Comparison of ENCODE assay signal across 18 cellular contexts in genomic region chr22:22179858-22180257, GRCh38.
DNase-seq lines count a peak whose midpoint lies in the region; ATAC-seq, FAIRE-seq and TF ChIP-seq lines count a peak whose summit lies in the region.
"Had no signal": no experiment of that assay in that cellular context is flagged by ENCODE, and none has a peak within 500 bp of the region (broad histone marks: within the 10 kb centered on the region; RNA-seq: fewer than 3 reads in every experiment).

No MANE protein-coding gene starts in this region.

- no peak overlapping the region for H2BK5ac ChIP-seq in mesenchymal stem cell (ENCODE audit: low read depth, low read length, poor library complexity, severe bottlenecking)

- 0 out of 2 replicates have a peak, but pooled peaks cover 9% of the 10 kb centered on the region for H4K20me1 ChIP-seq in K562 (replicated peaks; ENCODE audit: control insufficient read depth, insufficient read depth, low read length)

- CTCF ChIA-PET in K562 (lab: Yijun Ruan, JAX; ENCODE audit: low intra/inter-chr PET ratio) = interaction anchor here (1.1 kb wide), 1 partner anchor 79 kb away, joined by 3 read pairs; no protein-coding TSS in a partner anchor

- H3K9me3 ChIP-seq in K562 (replicated peaks; ENCODE audit: control insufficient read depth, insufficient read depth, low read depth, low read length) (no peaks in the 10 kb centered on the region), mesenchymal stem cell (ENCODE audit: control insufficient read depth, low read length) (no peaks in the 10 kb centered on the region)

- no peak overlapping the region for H2BK15ac ChIP-seq in mesenchymal stem cell (ENCODE audit: low read depth, poor library complexity, severe bottlenecking)

- no peak for TF ChIP-seq RAD21 in K562 (CRISPR knock-in tag; conservative IDR thresholded peaks at IDR 0.05 in 1 of 2, IDR thresholded peaks at IDR 0.05 in 1 of 2)

- H3K27me3 ChIP-seq in K562 (ENCODE audit: control insufficient read depth in 2 of 2, insufficient read depth in 2 of 2, low read length in 2 of 2) (peaks cover 45 to 50% of the 10 kb centered on the region in 2 experiments; a peak in 4 of 5 replicates), mesenchymal stem cell (ENCODE audit: control insufficient read depth in 1 of 2, insufficient read depth in 1 of 2, low read length in 2 of 2) (peaks cover 9 to 80% of the 10 kb centered on the region in 2 experiments)

- H3K79me2 ChIP-seq in K562 (ENCODE audit: control insufficient read depth, insufficient read depth, low read length) = no peaks in the 10 kb centered on the region

- H3K36me3 ChIP-seq in K562 (ENCODE audit: control insufficient read depth, insufficient read depth, low read length) (no peaks in the 10 kb centered on the region), mesenchymal stem cell (ENCODE audit: control insufficient read depth in 1 of 2, insufficient read depth in 2 of 2, low read depth in 1 of 2, low read length in 2 of 2) (no peaks in the 10 kb centered on the region)

- no peak overlapping the region for H3K14ac ChIP-seq in mesenchymal stem cell (ENCODE audit: low read length in 2 of 2)

- H3K27ac Mint-ChIP-seq in progenitor cell of endocrine pancreas = peak overlapping the region; percentile 45
- H3K27ac Mint-ChIP-seq in stimulated activated naive CD8-positive, alpha-beta T cell treated with anti-CD3 and anti-CD28 coated beads, Interleukin-15, amount 100 ng/mL, for 72 hours = no peak overlapping the region
- H3K27ac Mint-ChIP-seq: CD4-positive, alpha-beta memory T cell; GM23338; H9 had no signal

- no peak overlapping the region for H3K18ac ChIP-seq in mesenchymal stem cell (ENCODE audit: low read depth in 1 of 2, low read length in 2 of 2)

- peaks cover 4% of the 10 kb centered on the region for H3K36me3 Mint-ChIP-seq in progenitor cell of endocrine pancreas (ENCODE audit: insufficient read depth)
- H3K36me3 Mint-ChIP-seq: CD4-positive, alpha-beta memory T cell had no signal

- H2AK5ac ChIP-seq in mesenchymal stem cell (ENCODE audit: low read length, severe bottlenecking) = peak overlapping the region; percentile 2

- H3K9me3 Mint-ChIP-seq in progenitor cell of endocrine pancreas (ENCODE audit: low read depth) = no peaks in the 10 kb centered on the region
- H3K9me3 Mint-ChIP-seq in stimulated activated naive CD8-positive, alpha-beta T cell treated with anti-CD3 and anti-CD28 coated beads, Interleukin-15, amount 100 ng/mL, for 72 hours = no peaks in the 10 kb centered on the region
- H3K9me3 Mint-ChIP-seq: CD4-positive, alpha-beta memory T cell; GM23338; H9 had no signal

- H3K4me3 Mint-ChIP-seq in progenitor cell of endocrine pancreas (ENCODE audit: low read depth) = no peak overlapping the region
- no peak overlapping the region for H3K4me3 Mint-ChIP-seq in stimulated activated naive CD8-positive, alpha-beta T cell treated with anti-CD3 and anti-CD28 coated beads, Interleukin-15, amount 100 ng/mL, for 72 hours
- H3K4me3 Mint-ChIP-seq: CD4-positive, alpha-beta memory T cell; GM23338; H9 had no signal

- H3K9ac ChIP-seq in K562 (ENCODE audit: insufficient read depth in 1 of 2, low read depth in 2 of 2, low read length in 2 of 2) (no peak overlapping the region), mesenchymal stem cell (ENCODE audit: low read length) (no peak overlapping the region)

- H3K4ac ChIP-seq in mesenchymal stem cell (ENCODE audit: low read depth in 1 of 2, low read length in 2 of 2) = no peak overlapping the region

- H3K27ac ChIP-seq in 22Rv1 (peak overlapping the region; percentile 74; the same call in 1 of the 2 replicates), K562 (ENCODE audit: extremely low read depth, low read depth, low read length) (no peak overlapping the region), mesenchymal stem cell (ENCODE audit: low read length, poor library complexity, severe bottlenecking) (no peak overlapping the region)

- POLR2A ChIA-PET in K562 (lab: Yijun Ruan, JAX) = interaction anchor here (0.7 to 12.4 kb wide), 10 partner anchors 10 to 181 kb away, joined by 3 to 193 read pairs (median 5); no protein-coding TSS in a partner anchor

- 2% methylated on average over 3 of the region's 3 CpGs for WGBS in K562 (ENCODE audit: insufficient coverage, low coverage, missing lambda C conversion rate)
- WGBS in mesenchymal stem cell = 61% methylated on average over 3 of the region's 3 CpGs

- BruUV-seq in K562 (replicated peaks; lab: Mats Ljungman, UMichigan) = no TSS peak

- peaks cover 19% of the 10 kb centered on the region for H3K4me1 Mint-ChIP-seq in progenitor cell of endocrine pancreas (ENCODE audit: low read depth)
- H3K4me1 Mint-ChIP-seq in stimulated activated naive CD8-positive, alpha-beta T cell treated with anti-CD3 and anti-CD28 coated beads, Interleukin-15, amount 100 ng/mL, for 72 hours = no peaks in the 10 kb centered on the region
- H3K4me1 Mint-ChIP-seq: CD4-positive, alpha-beta memory T cell; GM23338 had no signal

- TF ChIP-seq EP300 in K562 (IDR thresholded peaks at IDR 0.05; ENCODE audit: low read length) = no peak

- H3K79me1 ChIP-seq in mesenchymal stem cell (replicated peaks; ENCODE audit: low read length, poor library complexity, severe bottlenecking) = no peaks in the 10 kb centered on the region

- no peak overlapping the region for H3K4me2 ChIP-seq in K562 (ENCODE audit: insufficient read depth, low read length)
- H3K4me2 ChIP-seq in mesenchymal stem cell (ENCODE audit: low read length, poor library complexity, severe bottlenecking) = no peak overlapping the region
- H3K4me2 ChIP-seq: GM23338 had no signal

- no peak overlapping the region for H3K23ac ChIP-seq in mesenchymal stem cell (ENCODE audit: low read length in 2 of 2)

- H3K4me3 ChIP-seq in K562 (no peak overlapping the region), mesenchymal stem cell (ENCODE audit: insufficient read depth in 1 of 2, low read depth in 1 of 2, low read length in 2 of 2) (no peak overlapping the region)
- H3K4me3 ChIP-seq: GM12878, GM23338 had no signal

- FAIRE-seq in K562 (lab: Jason Lieb, UNC) = no peak
- FAIRE-seq in HTR-8/SVneo (lab: Jason Lieb, UNC) = no peak
- FAIRE-seq: GM12878 had no signal

- H2BK120ac ChIP-seq in mesenchymal stem cell (ENCODE audit: low read depth, low read length) = no peak overlapping the region

- H4K91ac ChIP-seq in mesenchymal stem cell (ENCODE audit: low read length) = no peak overlapping the region

- H2BK12ac ChIP-seq in mesenchymal stem cell (ENCODE audit: low read length in 2 of 2) = no peak overlapping the region

- intact Hi-C loops in K562 (cut with micrococcal nuclease) = no loop called here

- no peaks in the 10 kb centered on the region for H3K9me1 ChIP-seq in K562 (ENCODE audit: control insufficient read depth, insufficient read depth, low read length)

- DNase-seq in K562 (ENCODE audit: extremely low read depth in 1 of 4, low spot score in 3 of 4) (no peak), mesenchymal stem cell (no peak), progenitor cell of endocrine pancreas (ENCODE audit: low spot score, unreplicated experiment) (no peak), T-helper 2 cell (no peak), HTR-8/SVneo (ENCODE audit: insufficient read length, low spot score) (no peak)
- DNase-seq in stimulated activated naive CD8-positive, alpha-beta T cell treated with anti-CD3 and anti-CD28 coated beads, Interleukin-15, amount 100 ng/mL, for 72 hours = no peak
- DNase-seq: C1 segment of cervical spinal cord; Calu3; CD4-positive, alpha-beta memory T cell; COR-L47; DMS79; EL; GDM1; H9 had no signal

- H3K4me1 ChIP-seq in K562 (replicated peaks in 1 of 2; ENCODE audit: control insufficient read depth in 2 of 2, insufficient read depth in 2 of 2, low read length in 2 of 2) (no peaks in the 10 kb centered on the region), mesenchymal stem cell (ENCODE audit: control insufficient read depth, insufficient read depth, low read depth, low read length) (peaks cover 20% of the 10 kb centered on the region)

- in situ Hi-C loops in K562 (cut with MboI) = no loop called here

- TF ChIP-seq POLR2A in K562 (conservative IDR thresholded peaks at IDR 0.05) = no peak

- no peak overlapping the region for H4K8ac ChIP-seq in mesenchymal stem cell (ENCODE audit: low read length)

- H2AFZ ChIP-seq in K562 (ENCODE audit: low read depth, low read length) (no peak overlapping the region), mesenchymal stem cell (ENCODE audit: low read depth, low read length) (no peak overlapping the region)
- H2AFZ ChIP-seq: GM23338 had no signal

- H3K27me3 Mint-ChIP-seq in progenitor cell of endocrine pancreas = peaks cover 14% of the 10 kb centered on the region
- H3K27me3 Mint-ChIP-seq in stimulated activated naive CD8-positive, alpha-beta T cell treated with anti-CD3 and anti-CD28 coated beads, Interleukin-15, amount 100 ng/mL, for 72 hours = peaks cover 45% of the 10 kb centered on the region

- ATAC-seq in K562 = no peak
- ATAC-seq in stimulated activated naive CD8-positive, alpha-beta T cell treated with anti-CD3 and anti-CD28 coated beads, Interleukin-15, amount 100 ng/mL, for 72 hours = no peak
- ATAC-seq: GM12878, GM23338, HCT116 had no signal

- TF ChIP-seq CTCF in 22Rv1 (IDR thresholded peaks at IDR 0.05) = no peak
- TF ChIP-seq CTCF in K562 (IDR thresholded peaks at IDR 0.05 in 2 of 3, conservative IDR thresholded peaks at IDR 0.05 in 1 of 3; ENCODE audit: insufficient read depth in 2 of 3, low read depth in 1 of 3, low read length in 3 of 3) = no peak
- no peak for TF ChIP-seq CTCF in progenitor cell of endocrine pancreas (IDR thresholded peaks at IDR 0.05; ENCODE audit: unreplicated experiment)

TF ChIP-seq in K562, 482 proteins besides CTCF, POLR2A, EP300 and RAD21 (continues in another document):
- TF ChIP-seq RBM14 (IDR thresholded peaks at IDR 0.05; ENCODE audit: borderline replicate concordance, insufficient read depth, low read depth, low read length) = no peak
- no peak for TF ChIP-seq SRSF1 (IDR thresholded peaks at IDR 0.05; ENCODE audit: low read depth, low read length)
- TF ChIP-seq ZNF785 (CRISPR knock-in tag; IDR thresholded peaks at IDR 0.05) = no peak
- TF ChIP-seq ZNF398 (CRISPR knock-in tag; IDR thresholded peaks at IDR 0.05) = no peak
- TF ChIP-seq MCM2 (IDR thresholded peaks at IDR 0.05; ENCODE audit: low read depth) = no peak
- 0 out of 2 replicates have a peak, but pooled peaks have one; percentile 32 for TF ChIP-seq ERF (CRISPR knock-in tag; IDR thresholded peaks at IDR 0.05)
